In the genomic region with DNA sequence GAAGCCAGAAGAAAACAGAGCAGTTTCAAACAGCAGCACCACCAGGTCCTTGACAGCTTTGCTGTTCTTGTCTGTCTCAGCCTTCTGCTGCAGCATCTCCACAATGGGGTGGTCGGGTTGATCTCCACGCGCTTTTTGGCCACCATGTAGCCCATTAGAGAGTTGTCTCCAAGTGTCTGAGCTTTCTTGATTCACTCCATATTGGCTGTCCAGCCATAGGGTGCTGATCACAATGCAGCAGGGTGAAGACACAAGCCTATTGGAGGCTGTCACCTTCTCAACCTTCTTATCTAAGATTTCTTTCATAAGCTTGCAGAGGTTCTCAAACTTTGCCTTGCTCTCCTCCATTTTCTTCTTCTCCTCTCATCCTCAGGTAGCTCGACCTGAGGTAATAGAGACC, we compare ENCODE assay signal across 23 cellular contexts.
DNase-seq lines count a peak whose midpoint lies in the region; ATAC-seq, FAIRE-seq and TF ChIP-seq lines count a peak whose summit lies in the region.
"Had no signal": no experiment of that assay in that cellular context is flagged by ENCODE, and none has a peak within 500 bp of the region (broad histone marks: within the 10 kb centered on the region; RNA-seq: fewer than 3 reads in every experiment).

No MANE protein-coding gene starts in this region.

- in situ Hi-C loops in GM12878 (cut with MboI) = no loop called here

- TF ChIP-seq RAD21 in SK-N-SH (IDR thresholded peaks at IDR 0.05; ENCODE audit: low read length) (no peak), GM12878 (IDR thresholded peaks at IDR 0.05; ENCODE audit: insufficient read depth, low read depth, low read length) (no peak)

- CTCF ChIA-PET in SK-N-SH (lab: Yijun Ruan, JAX) = no interaction called here
- CTCF ChIA-PET in HEK293 (lab: Yijun Ruan, JAX) = interaction anchor here (0.5 kb wide), 1 partner anchor 9 kb away, joined by 3 read pairs; no protein-coding TSS in a partner anchor
- CTCF ChIA-PET in GM12878 (lab: Yijun Ruan, JAX) = no interaction called here

- TF ChIP-seq POLR2A in GM12878 (IDR thresholded peaks at IDR 0.05; ENCODE audit: low read depth, low read length) = no peak

- no peaks in the 10 kb centered on the region for H3K9me2 ChIP-seq in SK-N-SH

- SMC1A ChIA-PET in GM12878 (lab: Charles Lee; ENCODE audit: uncharacterized antibody, unreplicated experiment) = no interaction called here

- H3K9me3 ChIP-seq in SK-N-SH (no peaks in the 10 kb centered on the region), HEK293 (ENCODE audit: control insufficient read depth, insufficient read depth, low read depth, low read length) (no peaks in the 10 kb centered on the region), GM12878 (replicated peaks; ENCODE audit: control insufficient read depth, insufficient read depth, low read length) (no peaks in the 10 kb centered on the region), left ventricle myocardium inferior (replicated peaks) (no peaks in the 10 kb centered on the region)
- H3K9me3 ChIP-seq: BE2C; BLaER1 treated with 17β-estradiol and CSF1 and Interleukin-3, amounts not matched to agents 10 nM and 100 nM had no signal

- H3K27ac ChIP-seq in SK-N-SH (ENCODE audit: low read depth in 2 of 2, low read length in 1 of 2) (no peak overlapping the region), HEK293 (ENCODE audit: extremely low read depth, low read depth, low read length) (no peak overlapping the region), GM12878 (ENCODE audit: control insufficient read depth, insufficient read depth) (no peak overlapping the region), left ventricle myocardium inferior (replicated peaks) (no peak overlapping the region)
- H3K27ac ChIP-seq: 22Rv1; BLaER1 treated with 17β-estradiol and CSF1 and Interleukin-3, amounts not matched to agents 10 nM and 100 nM; GM23248 had no signal

- intact Hi-C loops in GM12878 (cut with micrococcal nuclease; ENCODE audit: unreplicated experiment) = no loop called here
- intact Hi-C loops in left ventricle myocardium inferior (cut with micrococcal nuclease) = no loop called here

- no TSS peak for BruUV-seq in GM12878 (replicated peaks; lab: Mats Ljungman, UMichigan)

- TF ChIP-seq CTCF in SK-N-SH (IDR thresholded peaks at IDR 0.05) = no peak
- no peak for TF ChIP-seq CTCF in HEK293 (tag by site-specific recombination; IDR thresholded peaks at IDR 0.05)
- TF ChIP-seq CTCF in GM12878 (IDR thresholded peaks at IDR 0.05 in 2 of 3, conservative IDR thresholded peaks at IDR 0.05 in 1 of 3; ENCODE audit: control insufficient read depth in 2 of 3, extremely low read depth in 1 of 3, insufficient read depth in 1 of 3, low read depth in 3 of 3, low read length in 3 of 3) = no peak
- TF ChIP-seq CTCF in left ventricle myocardium inferior (IDR thresholded peaks at IDR 0.05; ENCODE audit: borderline replicate concordance) = no peak

- no peak for ATAC-seq in SK-N-SH treated with all-trans-retinoic acid at 6 μM for 48 hours
- no peak for ATAC-seq in GM12878
- no peak for ATAC-seq in GM21723 (IDR thresholded peaks at IDR 0.05; ENCODE audit: unreplicated experiment)

- POLR2A ChIA-PET in SK-N-SH (lab: Yijun Ruan, JAX) (no interaction called here), HEK293 (lab: Yijun Ruan, JAX) (no interaction called here), GM12878 (lab: Charles Lee) (no interaction called here)

- H4K20me1 ChIP-seq in SK-N-SH (ENCODE audit: insufficient read depth) (no peaks in the 10 kb centered on the region), GM12878 (ENCODE audit: control insufficient read depth, insufficient read depth) (no peaks in the 10 kb centered on the region; the same call in 1 of the 2 replicates)
- H4K20me1 ChIP-seq: BLaER1 treated with 17β-estradiol and CSF1 and Interleukin-3, amounts not matched to agents 10 nM and 100 nM had no signal

- H3K27me3 ChIP-seq in SK-N-SH (ENCODE audit: insufficient read depth) (no peaks in the 10 kb centered on the region), GM12878 (replicated peaks in 1 of 2; ENCODE audit: control insufficient read depth in 2 of 2, insufficient read depth in 2 of 2, low read length in 1 of 2) (no peaks in the 10 kb centered on the region), left ventricle myocardium inferior (ENCODE audit: low read depth) (no peaks in the 10 kb centered on the region)
- H3K27me3 ChIP-seq: BE2C had no signal

- H3K4me1 ChIP-seq in SK-N-SH (ENCODE audit: control insufficient read depth in 1 of 2, insufficient read depth in 2 of 2, low read depth in 1 of 2, low read length in 1 of 2) = peaks cover 0 to 2% of the 10 kb centered on the region in 2 experiments; a peak in 2 of 4 replicates
- no peaks in the 10 kb centered on the region for H3K4me1 ChIP-seq in HEK293 (ENCODE audit: control insufficient read depth, insufficient read depth, low read length)
- H3K4me1 ChIP-seq in GM12878 (ENCODE audit: control insufficient read depth, insufficient read depth, low read length) = no peaks in the 10 kb centered on the region
- H3K4me1 ChIP-seq in left ventricle myocardium inferior = no peaks in the 10 kb centered on the region
- H3K4me1 ChIP-seq: BE2C had no signal

- RAD21 ChIA-PET in GM12878 (lab: Charles Lee; ENCODE audit: unreplicated experiment) = no interaction called here

- TF ChIP-seq EP300 in SK-N-SH (IDR thresholded peaks at IDR 0.05; ENCODE audit: borderline replicate concordance in 1 of 2, low read depth in 1 of 2, low read length in 1 of 2) = no peak
- no peak for TF ChIP-seq EP300 in GM12878 (IDR thresholded peaks at IDR 0.05; ENCODE audit: borderline replicate concordance in 1 of 2, control insufficient read depth in 1 of 2, low read depth in 2 of 2, low read length in 2 of 2)

- H2AFZ ChIP-seq in SK-N-SH (ENCODE audit: low read depth) (no peak overlapping the region), GM12878 (ENCODE audit: control insufficient read depth, low read depth, low read length) (no peak overlapping the region)
- H2AFZ ChIP-seq: GM23248 had no signal

- H3F3A ChIP-seq in SK-N-SH (replicated peaks; ENCODE audit: insufficient read depth) = peaks cover 15% of the 10 kb centered on the region

- no peak overlapping the region for H3K4me2 ChIP-seq in SK-N-SH
- H3K4me2 ChIP-seq in GM12878 (ENCODE audit: control insufficient read depth, insufficient read depth) = no peak overlapping the region
- H3K4me2 ChIP-seq: BLaER1 treated with 17β-estradiol and CSF1 and Interleukin-3, amounts not matched to agents 10 nM and 100 nM had no signal

- H3K4me3 ChIP-seq in SK-N-SH (ENCODE audit: low read depth in 2 of 2, low read length in 1 of 2) (no peak overlapping the region), HEK293 (ENCODE audit: low read depth, low read length) (no peak overlapping the region), GM12878 (no peak overlapping the region), left ventricle myocardium inferior (no peak overlapping the region)
- H3K4me3 ChIP-seq: BLaER1 treated with 17β-estradiol and CSF1 and Interleukin-3, amounts not matched to agents 10 nM and 100 nM; GM23248 had no signal

- FAIRE-seq in GM12878 (lab: Jason Lieb, UNC) = no peak
- FAIRE-seq: A204.1, GM12892, H1 had no signal

- DNase-seq in SK-N-SH = no peak
- DNase-seq in GM12878 (ENCODE audit: low read depth, low spot score) = no peak
- no peak for DNase-seq in left ventricle myocardium inferior
- DNase-seq: ACHN; AML-193; BE2C; Calu3; CD4-positive, alpha-beta memory T cell; COR-L47; DMS53; DMS79 treated with DMSO at 0.1 percent for 48 hours; GF-D8; GM23248; H7; HCEC 1CT had no signal

- 64% methylated on average over 4 of the region's 4 CpGs for WGBS in SK-N-SH (ENCODE audit: low lambda C conversion rate)
- 28% methylated on average over 4 of the region's 4 CpGs for WGBS in GM12878 (ENCODE audit: insufficient coverage, insufficient replicate concordance, low lambda C conversion rate, missing lambda C conversion rate)

- no peak overlapping the region for H3K9ac ChIP-seq in SK-N-SH
- no peak overlapping the region for H3K9ac ChIP-seq in GM12878 (ENCODE audit: control insufficient read depth, insufficient read depth, low read length)
- H3K9ac ChIP-seq: BLaER1 treated with 17β-estradiol and CSF1 and Interleukin-3, amounts not matched to agents 10 nM and 100 nM; GM23248 had no signal

- H3K36me3 ChIP-seq in SK-N-SH (replicated peaks in 1 of 2; ENCODE audit: control insufficient read depth in 1 of 2, insufficient read depth in 2 of 2, low read length in 1 of 2) = no peaks in the 10 kb centered on the region
- no peaks in the 10 kb centered on the region for H3K36me3 ChIP-seq in HEK293 (ENCODE audit: control insufficient read depth in 2 of 2, insufficient read depth in 1 of 2, low read length in 2 of 2)
- no peaks in the 10 kb centered on the region for H3K36me3 ChIP-seq in GM12878 (ENCODE audit: control insufficient read depth in 2 of 2, insufficient read depth in 2 of 2, low read length in 1 of 2)
- H3K36me3 ChIP-seq in left ventricle myocardium inferior = no peaks in the 10 kb centered on the region
- H3K36me3 ChIP-seq: BE2C; BLaER1 treated with 17β-estradiol and CSF1 and Interleukin-3, amounts not matched to agents 10 nM and 100 nM had no signal

- H3K79me2 ChIP-seq in SK-N-SH (ENCODE audit: insufficient read depth) (no peaks in the 10 kb centered on the region), GM12878 (ENCODE audit: control insufficient read depth, insufficient read depth, low read length) (no peaks in the 10 kb centered on the region)

TF ChIP-seq in HEK293, 187 proteins besides CTCF, POLR2A, EP300 and RAD21 (continues in another document):
- no peak for TF ChIP-seq ZNF423 (tag by site-specific recombination; IDR thresholded peaks at IDR 0.05)

TF ChIP-seq in GM12878, 131 proteins besides CTCF, POLR2A, EP300 and RAD21 (continues in another document):
- TF ChIP-seq, protein P1, sequence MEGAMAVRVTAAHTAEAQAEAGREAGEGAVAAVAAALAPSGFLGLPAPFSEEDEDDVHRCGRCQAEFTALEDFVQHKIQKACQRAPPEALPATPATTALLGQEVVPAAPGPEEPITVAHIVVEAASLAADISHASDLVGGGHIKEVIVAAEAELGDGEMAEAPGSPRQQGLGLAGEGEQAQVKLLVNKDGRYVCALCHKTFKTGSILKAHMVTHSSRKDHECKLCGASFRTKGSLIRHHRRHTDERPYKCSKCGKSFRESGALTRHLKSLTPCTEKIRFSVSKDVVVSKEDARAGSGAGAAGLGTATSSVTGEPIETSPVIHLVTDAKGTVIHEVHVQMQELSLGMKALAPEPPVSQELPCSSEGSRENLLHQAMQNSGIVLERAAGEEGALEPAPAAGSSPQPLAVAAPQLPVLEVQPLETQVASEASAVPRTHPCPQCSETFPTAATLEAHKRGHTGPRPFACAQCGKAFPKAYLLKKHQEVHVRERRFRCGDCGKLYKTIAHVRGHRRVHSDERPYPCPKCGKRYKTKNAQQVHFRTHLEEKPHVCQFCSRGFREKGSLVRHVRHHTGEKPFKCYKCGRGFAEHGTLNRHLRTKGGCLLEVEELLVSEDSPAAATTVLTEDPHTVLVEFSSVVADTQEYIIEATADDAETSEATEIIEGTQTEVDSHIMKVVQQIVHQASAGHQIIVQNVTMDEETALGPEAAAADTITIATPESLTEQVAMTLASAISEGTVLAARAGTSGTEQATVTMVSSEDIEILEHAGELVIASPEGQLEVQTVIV (IDR thresholded peaks at IDR 0.05; ENCODE audit: borderline replicate concordance, partially characterized antibody) = no peak
